15 cellular contexts compared by ENCODE assay signal in the genomic region with DNA sequence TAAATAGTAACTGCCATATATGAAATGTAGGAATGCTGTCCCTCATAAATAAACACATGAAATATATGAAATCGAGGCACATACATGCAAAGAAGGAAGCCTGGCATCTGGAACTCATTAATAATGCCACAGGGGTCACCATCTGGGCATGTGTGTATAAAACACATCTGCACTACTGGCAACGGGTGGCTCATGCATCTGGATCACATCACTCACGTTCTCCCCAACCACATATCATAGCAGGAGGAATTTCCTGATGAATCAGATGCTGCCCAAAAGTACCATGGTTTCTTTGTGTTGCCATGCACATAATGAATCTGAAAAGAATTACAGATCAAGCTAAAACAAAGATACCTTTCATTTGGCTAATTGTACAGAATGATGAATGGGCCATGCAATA.
DNase-seq lines count a peak whose midpoint lies in the region.
"Had no signal": no experiment of that assay in that cellular context is flagged by ENCODE, and none has a peak within 500 bp of the region (broad histone marks: within the 10 kb centered on the region; RNA-seq: fewer than 3 reads in every experiment).

No MANE protein-coding gene starts in this region.

- H3K9me3 ChIP-seq in adipocyte (ENCODE audit: control insufficient read depth, low read length) = no peaks in the 10 kb centered on the region
- H3K9me3 ChIP-seq: HAP-1 had no signal

- H3K27me3 ChIP-seq in adipocyte (replicated peaks; ENCODE audit: control insufficient read depth, insufficient read depth, low read length) = peaks cover 26% of the 10 kb centered on the region

- DNase-seq in AG08396 (ENCODE audit: low spot score) = peak; percentile 35
- DNase-seq in HS-27A (ENCODE audit: low read depth) = peak; percentile 54
- peak; percentile 93 for DNase-seq in adipocyte (ENCODE audit: low read depth)
- DNase-seq in hepatic stellate cell (ENCODE audit: low spot score) = peak; percentile 5
- no peak for DNase-seq in stimulated activated CD4-positive, alpha-beta T cell treated with anti-CD3 and anti-CD28 coated beads, Interleukin-4, amount 100 ng/mL, for 1 hour
- no peak for DNase-seq in NCI-H146 treated with DMSO at 0.1 percent for 48 hours (lab: John Stamatoyannopoulos, UW; ENCODE audit: unreplicated experiment)
- no peak for DNase-seq in T1000 (lab: John Stamatoyannopoulos, UW)
- no peak for DNase-seq in OCI-M2 (lab: John Stamatoyannopoulos, UW; ENCODE audit: unreplicated experiment)
- DNase-seq: central memory CD4-positive, alpha-beta T cell; head of caudate nucleus; midbrain; NCI-H187 treated with DMSO at 0.1 percent for 48 hours; retina; T-helper 9 cell had no signal

- H3K9ac ChIP-seq in adipocyte (ENCODE audit: low read length) = no peak overlapping the region

- H3K36me3 ChIP-seq in adipocyte (ENCODE audit: control insufficient read depth, insufficient read depth, low read length, severe bottlenecking) = no peaks in the 10 kb centered on the region
- H3K36me3 ChIP-seq: HAP-1 had no signal

- no peaks in the 10 kb centered on the region for H3K4me1 ChIP-seq in adipocyte (ENCODE audit: control insufficient read depth, insufficient read depth, low read length)
- H3K4me1 ChIP-seq: HAP-1 had no signal

- no peak overlapping the region for H3K4me3 ChIP-seq in adipocyte (ENCODE audit: low read length)
- H3K4me3 ChIP-seq: HAP-1 had no signal

Comparison
In these comparisons a context has a peak if more than half of its experiments do, and no peak if none do; other contexts are left out.
1. DNase-seq: peak in AG08396 (single experiment), HS-27A (single experiment), adipocyte (single experiment) and hepatic stellate cell (single experiment); none in stimulated activated CD4-positive, alpha-beta T cell treated with anti-CD3 and anti-CD28 coated beads, Interleukin-4, amount 100 ng/mL, for 1 hour (single experiment), NCI-H146 treated with DMSO at 0.1 percent for 48 hours (single experiment), T1000 (single experiment) and OCI-M2 (single experiment).